10 cellular contexts compared by ENCODE assay signal in the genomic region with DNA sequence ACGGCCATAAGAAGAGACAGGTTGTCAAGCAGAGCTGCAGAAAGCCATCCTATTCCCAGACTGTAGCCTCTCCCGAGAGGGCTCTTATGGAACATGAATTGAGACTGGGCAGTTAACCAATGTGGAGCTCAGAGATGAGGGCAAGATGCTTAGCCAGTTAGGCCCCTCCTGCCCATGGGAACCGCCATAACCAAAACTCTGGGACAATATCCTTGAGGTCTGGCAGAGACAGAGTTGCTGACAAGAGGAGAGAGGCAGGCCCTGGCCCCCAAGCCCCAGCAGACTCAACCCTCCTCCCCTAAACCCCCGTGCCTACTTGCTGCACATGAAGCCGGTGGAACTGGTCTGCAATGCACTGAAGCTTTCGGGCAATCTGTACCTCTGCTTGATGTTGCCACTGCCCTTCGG. TPM values are rescaled to one million over a fixed set of nuclear protein-coding genes. Genes with fewer than 3 reads are reported as not detected.
DNase-seq lines count a peak whose midpoint lies in the region; ATAC-seq and TF ChIP-seq lines count a peak whose summit lies in the region.
"Had no signal": no experiment of that assay in that cellular context is flagged by ENCODE, and none has a peak within 500 bp of the region (broad histone marks: within the 10 kb centered on the region; RNA-seq: fewer than 3 reads in every experiment).

No MANE protein-coding gene starts in this region.

- peak overlapping the region; percentile 53 for H4K91ac ChIP-seq in trophoblast cell (ENCODE audit: low read depth, low read length)

- H3K23ac ChIP-seq in trophoblast cell (ENCODE audit: low read length), result no peak overlapping the region

- H3K9me3 ChIP-seq in ectodermal cell (ENCODE audit: control insufficient read depth, low read length) (no peaks in the 10 kb centered on the region), trophoblast cell (ENCODE audit: insufficient read depth, low read depth, low read length) (no peaks in the 10 kb centered on the region)

- peak overlapping the region; percentile 46 for H2BK120ac ChIP-seq in trophoblast cell (ENCODE audit: insufficient read depth, low read length, poor library complexity)

- 81 to 83% methylated on average over 7 of the region's 7 CpGs for WGBS in ectodermal cell, 2 experiments
- WGBS in trophoblast cell (ENCODE audit: extremely low coverage, insufficient coverage, insufficient read length), result no CpG with 5 or more reads among the region's 7 CpGs

- H2BK5ac ChIP-seq in trophoblast cell (ENCODE audit: low read depth, low read length, poor library complexity), result peak overlapping the region; percentile 82

- H4K8ac ChIP-seq in trophoblast cell (ENCODE audit: low read depth, low read length), result peak overlapping the region; percentile 67

- DNase-seq in NCI-H526 (lab: John Stamatoyannopoulos, UW) (peak; percentile 91), trophoblast cell (no peak), COR-L47 (lab: John Stamatoyannopoulos, UW) (no peak)
- DNase-seq: activated CD8-positive, alpha-beta T cell treated with anti-CD3 and anti-CD28 coated beads, Interleukin-2, amount 10 ng/mL, durations not matched to agents 7 days and 5 days; erythroblast had no signal

- no peak overlapping the region for H3K9ac ChIP-seq in trophoblast cell (ENCODE audit: low read length)

- H3K79me1 ChIP-seq in trophoblast cell (ENCODE audit: low read length), result peaks cover 62% of the 10 kb centered on the region

- H3K4me3 ChIP-seq in ectodermal cell (ENCODE audit: insufficient read depth, low read depth, low read length), result peak overlapping the region; percentile 21
- no peak overlapping the region for H3K4me3 ChIP-seq in trophoblast cell (ENCODE audit: low read depth, low read length)

- H4K12ac ChIP-seq in trophoblast cell (ENCODE audit: low read depth, low read length), result no peak overlapping the region

- H2AK5ac ChIP-seq in trophoblast cell (ENCODE audit: low read length), result peak overlapping the region; percentile 44

- peak overlapping the region; percentile 56 for H3K4me2 ChIP-seq in trophoblast cell (ENCODE audit: low read length)

- no peak for ATAC-seq in GM19467 (IDR thresholded peaks at IDR 0.05; ENCODE audit: unreplicated experiment)
- no peak for ATAC-seq in GM18519 (IDR thresholded peaks at IDR 0.05; ENCODE audit: low FRiP score, unreplicated experiment)
- ATAC-seq in HG02642 (IDR thresholded peaks at IDR 0.05; ENCODE audit: poor library complexity, unreplicated experiment), result no peak
- ATAC-seq: activated CD8-positive, alpha-beta T cell treated with anti-CD3 and anti-CD28 coated beads, Interleukin-2, amount 10 ng/mL, durations not matched to agents 7 days and 5 days had no signal

- H2BK12ac ChIP-seq in trophoblast cell (ENCODE audit: low read length), result peak overlapping the region; percentile 85

- peak overlapping the region; percentile 21 for H3K18ac ChIP-seq in trophoblast cell (ENCODE audit: low read length)

- no peaks in the 10 kb centered on the region for H3K27me3 ChIP-seq in ectodermal cell (ENCODE audit: control insufficient read depth, insufficient read depth, low read length, poor library complexity, severe bottlenecking)
- no peaks in the 10 kb centered on the region for H3K27me3 ChIP-seq in trophoblast cell (ENCODE audit: insufficient read depth, low read length)

- peak overlapping the region; percentile 76 for H3K27ac ChIP-seq in C4-2B
- no peak overlapping the region for H3K27ac ChIP-seq in ectodermal cell (ENCODE audit: insufficient read depth, low read depth, low read length, poor library complexity, severe bottlenecking)
- peak overlapping the region; percentile 80 for H3K27ac ChIP-seq in trophoblast cell (ENCODE audit: low read depth, low read length)

- peaks cover 23% of the 10 kb centered on the region for H3K79me2 ChIP-seq in trophoblast cell (ENCODE audit: control insufficient read depth, insufficient read depth, low read length, poor library complexity)

- peak overlapping the region; percentile 1 for H3K4ac ChIP-seq in trophoblast cell (ENCODE audit: low read depth, low read length)

- no peak for TF ChIP-seq CTCF in C4-2B (conservative IDR thresholded peaks at IDR 0.05)

- H3K36me3 ChIP-seq in ectodermal cell (ENCODE audit: control insufficient read depth, insufficient read depth, low read length) (peaks cover 12% of the 10 kb centered on the region), trophoblast cell (ENCODE audit: control insufficient read depth in 1 of 2, insufficient read depth in 2 of 2, low read length in 2 of 2) (peaks cover 15 to 23% of the 10 kb centered on the region in 2 experiments)

- H3K4me1 ChIP-seq in ectodermal cell (ENCODE audit: control insufficient read depth, insufficient read depth, low read length), result peaks cover 76% of the 10 kb centered on the region
- H3K4me1 ChIP-seq in trophoblast cell (ENCODE audit: control insufficient read depth in 1 of 2, insufficient read depth in 2 of 2, low read length in 2 of 2), result peaks cover 68 to 71% of the 10 kb centered on the region in 2 experiments

- peak overlapping the region; percentile 3 for H2AFZ ChIP-seq in trophoblast cell (ENCODE audit: insufficient read depth, low read length, poor library complexity)

- H3K14ac ChIP-seq in trophoblast cell (ENCODE audit: low read length), result peak overlapping the region; percentile 21

RNA-seq across cellular contexts. Expression of a gene that starts 4.8 kb away (rescaled TPM):
- polyA plus RNA-seq in ectodermal cell (2013, experiment 1 of 4), result 74.0 TPM
- polyA plus RNA-seq in ectodermal cell (2013, experiment 2 of 4), result 115 TPM
- 66.2 TPM for polyA plus RNA-seq in ectodermal cell (2013, experiment 3 of 4)
- 65.1 TPM for polyA plus RNA-seq in ectodermal cell (2013, experiment 4 of 4)
- 20.8 and 22.5 TPM in 2 replicates for polyA plus RNA-seq in trophoblast cell (2013)

RNA-seq across cellular contexts. Expression of a gene that starts 57.0 kb away (rescaled TPM):
- 101 TPM for polyA plus RNA-seq in ectodermal cell (2013, experiment 1 of 4)
- polyA plus RNA-seq in ectodermal cell (2013, experiment 2 of 4), result 85.7 TPM
- polyA plus RNA-seq in ectodermal cell (2013, experiment 3 of 4), result 80.3 TPM
- polyA plus RNA-seq in ectodermal cell (2013, experiment 4 of 4), result 81.3 TPM
- polyA plus RNA-seq in trophoblast cell (2013), result 22.5 and 26.1 TPM in 2 replicates

Comparison
In these comparisons a context has a peak if more than half of its experiments do, and no peak if none do; other contexts are left out.
1. DNase-seq: peak in NCI-H526 (2 of 2); none in trophoblast cell (0 of 2) and COR-L47 (single experiment).